8 cellular contexts compared by ENCODE assay signal in genomic region chr17:82863941-82864720, GRCh38. TPM values are rescaled to one million over a fixed set of nuclear protein-coding genes. Genes with fewer than 3 reads are reported as not detected.
A peak's percentile ranks its signal among the peaks of the same experiment; 100 is the strongest.
DNase-seq lines count a peak whose midpoint lies in the region; ATAC-seq and TF ChIP-seq lines count a peak whose summit lies in the region.

No MANE protein-coding gene starts in this region.

- H3K27ac Mint-ChIP-seq in WTC11 (peak overlapping the region; percentile 93), nephron progenitor cell (peak overlapping the region; percentile 51)

- H3K27me3 ChIP-seq in breast epithelium: no peaks in the 10 kb centered on the region

- H3K4me3 Mint-ChIP-seq in WTC11: no peak overlapping the region
- H3K4me3 Mint-ChIP-seq in nephron progenitor cell: no peak overlapping the region

- no peaks in the 10 kb centered on the region for H3K9me3 ChIP-seq in KOPT-K1 (ENCODE audit: insufficient read depth, low read length, poor library complexity, severe bottlenecking)
- H3K9me3 ChIP-seq in breast epithelium: no peaks in the 10 kb centered on the region

- TF ChIP-seq POLR2A in breast epithelium (IDR thresholded peaks at IDR 0.05): no peak

- no peak overlapping the region for H3K4me3 ChIP-seq in breast epithelium

- H3K4me1 ChIP-seq in breast epithelium: peaks cover 4 to 20% of the 10 kb centered on the region in 2 donors

- H3K4me1 Mint-ChIP-seq in WTC11 (peaks cover 18% of the 10 kb centered on the region), nephron progenitor cell (peaks cover 94% of the 10 kb centered on the region)

- H3K27ac ChIP-seq in KOPT-K1 (ENCODE audit: low read depth, low read length, poor library complexity, severe bottlenecking) (peak overlapping the region; percentile 91), breast epithelium (peak overlapping the region; percentile 68 to 69), temporal lobe (ENCODE audit: low read depth, low read length) (peak overlapping the region; percentile 38)

- CTCF ChIA-PET in WTC11 (lab: Charles Lee): interaction anchor here (1.0 to 1.5 kb wide), 4 partner anchors 7 to 82 kb away, joined by 3 to 5 read pairs (median 4); no protein-coding TSS in a partner anchor

- intact Hi-C loops in breast epithelium (cut with DNase I; ENCODE audit: low total_unique reads): no loop called here

- POLR2A ChIA-PET in WTC11 (lab: Charles Lee): no interaction called here

- H3K27me3 Mint-ChIP-seq in WTC11 (ENCODE audit: low read depth): no peaks in the 10 kb centered on the region
- H3K27me3 Mint-ChIP-seq in nephron progenitor cell (ENCODE audit: low read depth, poor library complexity): peaks cover 3% of the 10 kb centered on the region

- ATAC-seq in GM21717 (IDR thresholded peaks at IDR 0.05; ENCODE audit: unreplicated experiment) (peak; percentile 68), WTC11 (no peak)

- TF ChIP-seq CTCF in WTC11 (IDR thresholded peaks at IDR 0.05) (no peak), breast epithelium (IDR thresholded peaks at IDR 0.05) (no peak), nephron progenitor cell (IDR thresholded peaks at IDR 0.05) (no peak)

- H3K36me3 Mint-ChIP-seq in WTC11 (no peaks in the 10 kb centered on the region), nephron progenitor cell (ENCODE audit: low read depth) (no peaks in the 10 kb centered on the region)

- DNase-seq in GF-D8 (lab: John Stamatoyannopoulos, UW): peak; percentile 16
- DNase-seq in WTC11 (ENCODE audit: low spot score): no peak
- DNase-seq in breast epithelium (ENCODE audit: low spot score in 2 of 2): peak in 1 of 2 donors; percentile 47
- no peak for DNase-seq in nephron progenitor cell
- no peak for DNase-seq in cerebellar cortex (ENCODE audit: low spot score)

- H3K9me3 Mint-ChIP-seq in WTC11 (no peaks in the 10 kb centered on the region), nephron progenitor cell (no peaks in the 10 kb centered on the region)

- H3K36me3 ChIP-seq in KOPT-K1 (ENCODE audit: insufficient read depth, low read length) (peaks cover 10% of the 10 kb centered on the region; the same call in 1 of the 2 replicates), breast epithelium (no peaks in the 10 kb centered on the region)

TF ChIP-seq in WTC11, 78 proteins besides CTCF, POLR2A, EP300 and RAD21:
- TF ChIP-seq STAT6 (CRISPR knock-in tag; conservative IDR thresholded peaks at IDR 0.05; ENCODE audit: low read depth): no peak

RNA-seq across cellular contexts. Expression of gene ZNF750, which starts 24.3 kb away (rescaled TPM):
- total RNA-seq in WTC11 (2021): 0.04 to 0.07 TPM in 2 of 3 replicates, not detected in the other
- total RNA-seq in breast epithelium: 1 to 10 TPM in 2 of 3 donors, not detected in 1; 5.6 to 7.8 TPM
- not detected for total RNA-seq in temporal lobe

Comparison
In these comparisons a context has a peak if more than half of its experiments do, and no peak if none do; other contexts are left out.
1. H3K27ac ChIP-seq: peak in every context shown above with its lines; median percentile 91 in KOPT-K1; 68 in breast epithelium; 38 in temporal lobe.